ENCODE assay signal across 8 cellular contexts in the genomic region with DNA sequence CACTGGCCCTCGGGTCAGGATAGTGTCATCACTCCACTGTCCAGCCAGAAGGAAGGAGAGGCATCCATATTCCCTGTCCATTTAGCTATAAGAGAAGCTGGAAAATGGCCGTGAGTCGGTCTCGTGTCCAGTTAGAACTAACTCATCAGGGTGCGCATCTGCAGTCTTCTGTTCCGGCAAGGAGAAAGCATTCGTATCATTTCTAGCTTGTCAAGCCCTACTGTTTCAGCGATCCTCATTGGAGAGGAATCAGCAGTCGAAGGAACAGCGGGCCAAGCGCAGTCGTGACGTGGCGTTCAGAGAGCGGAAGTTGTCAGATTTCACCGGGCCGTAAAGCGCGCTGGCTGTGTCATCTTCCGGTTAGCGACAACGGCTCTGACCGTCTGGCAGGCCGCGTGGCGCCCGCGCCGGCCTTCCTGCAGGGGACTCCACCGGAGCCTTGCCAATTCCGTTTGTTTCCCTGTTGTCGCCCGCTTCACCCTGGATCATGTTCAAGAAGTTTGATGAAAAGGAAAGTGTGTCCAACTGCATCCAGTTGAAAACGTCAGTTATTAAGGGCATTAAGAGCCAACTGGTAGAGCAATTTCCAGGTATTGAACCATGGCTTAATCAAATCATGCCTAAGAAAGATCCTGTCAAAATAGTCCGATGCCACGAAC. TPM values are rescaled to one million over a fixed set of nuclear protein-coding genes. Genes with fewer than 3 reads are reported as not detected.
DNase-seq lines count a peak whose midpoint lies in the region; ATAC-seq and TF ChIP-seq lines count a peak whose summit lies in the region.

No MANE protein-coding gene starts in this region.

- no peaks in the 10 kb centered on the region for H3K9me2 ChIP-seq in PC-3 (replicated peaks; ENCODE audit: low read length)

- CTCF ChIA-PET in PC-3 (lab: Charles Lee) = interaction anchor here (0.9 kb wide), 1 partner anchor 30 kb away, joined by 3 read pairs; no protein-coding TSS in a partner anchor

- no peaks in the 10 kb centered on the region for H3K9me3 ChIP-seq in CD4-positive, CD25-positive, alpha-beta regulatory T cell (ENCODE audit: control insufficient read depth in 2 of 2, low read length in 2 of 2)
- H3K9me3 ChIP-seq in PC-3 (ENCODE audit: low read length) (no peaks in the 10 kb centered on the region), esophagus squamous epithelium (no peaks in the 10 kb centered on the region), muscle layer of duodenum (ENCODE audit: control insufficient read depth in 1 of 2, low read length in 2 of 2) (no peaks in the 10 kb centered on the region)

- peak overlapping the region; percentile 92 to 99 (median 96) for H3K4me3 Mint-ChIP-seq in CD4-positive, CD25-positive, alpha-beta regulatory T cell
- peak overlapping the region; percentile 90 for H3K4me3 Mint-ChIP-seq in activated T-cell treated with anti-CD3 and anti-CD28 coated beads, Interleukin-2, amount 50 U/mL, for 24 hours

- intact Hi-C loops in PC-3 (cut with micrococcal nuclease) = no loop called here
- intact Hi-C loops in esophagus squamous epithelium (cut with DNase I) = no loop called here

- peak overlapping the region; percentile 97 for H3K9ac ChIP-seq in PC-3 (ENCODE audit: low read length)

- DNase-seq in CD4-positive, CD25-positive, alpha-beta regulatory T cell = peak; percentile 76 to 90 (median 82)
- DNase-seq in HK-2 (ENCODE audit: unreplicated experiment) = peak; percentile 64
- DNase-seq in PC-3 = peak; percentile 89
- DNase-seq in activated T-cell treated with anti-CD3 and anti-CD28 coated beads, Interleukin-2, amount 50 U/mL, for 24 hours = peak; percentile 84
- peak; percentile 20 for DNase-seq in esophagus squamous epithelium (lab: John Stamatoyannopoulos, UW)
- DNase-seq in stimulated activated CD8-positive, alpha-beta memory T cell treated with anti-CD3 and anti-CD28 coated beads, Interleukin-7, amount 100 ng/mL, for 24 hours (ENCODE audit: low read depth) = peak; percentile 58

- peak; percentile 78 to 79 for ATAC-seq in CD4-positive, CD25-positive, alpha-beta regulatory T cell (ENCODE audit: low read depth in 2 of 2)
- ATAC-seq in GM19372 (IDR thresholded peaks at IDR 0.05; ENCODE audit: low read depth, unreplicated experiment) (peak; percentile 77), PC-3 (peak; percentile 56)

- H3K27me3 Mint-ChIP-seq in CD4-positive, CD25-positive, alpha-beta regulatory T cell = no peaks in the 10 kb centered on the region
- no peaks in the 10 kb centered on the region for H3K27me3 Mint-ChIP-seq in activated T-cell treated with anti-CD3 and anti-CD28 coated beads, Interleukin-2, amount 50 U/mL, for 24 hours

- peaks cover 24% of the 10 kb centered on the region for H3K36me3 Mint-ChIP-seq in CD4-positive, CD25-positive, alpha-beta regulatory T cell
- peaks cover 92% of the 10 kb centered on the region for H3K36me3 Mint-ChIP-seq in activated T-cell treated with anti-CD3 and anti-CD28 coated beads, Interleukin-2, amount 50 U/mL, for 24 hours (ENCODE audit: low read depth)

- peak overlapping the region; percentile 86 for H3K4me3 ChIP-seq in CD4-positive, CD25-positive, alpha-beta regulatory T cell (ENCODE audit: low read depth, low read length)
- H3K4me3 ChIP-seq in PC-3 (ENCODE audit: low read length) (peak overlapping the region; percentile 72), esophagus squamous epithelium (peak overlapping the region; percentile 22 to 71 (median 50)), muscle layer of duodenum (ENCODE audit: low read depth in 1 of 2, low read length in 2 of 2) (peak overlapping the region; percentile 58 to 80)

- WGBS in esophagus squamous epithelium, 2 donors = 48 to 55% methylated on average over 12 to 32 of the region's 36 CpGs

- H4K20me1 ChIP-seq in PC-3 (ENCODE audit: low read length) = no peaks in the 10 kb centered on the region; the same call in 1 of the 2 replicates

- no peaks in the 10 kb centered on the region for H3K9me3 Mint-ChIP-seq in CD4-positive, CD25-positive, alpha-beta regulatory T cell
- no peaks in the 10 kb centered on the region for H3K9me3 Mint-ChIP-seq in activated T-cell treated with anti-CD3 and anti-CD28 coated beads, Interleukin-2, amount 50 U/mL, for 24 hours

- peak overlapping the region; percentile 84 for H3K27ac ChIP-seq in CD4-positive, CD25-positive, alpha-beta regulatory T cell (ENCODE audit: insufficient read depth, low read length, poor library complexity, severe bottlenecking)
- H3K27ac ChIP-seq in PC-3 (ENCODE audit: low read length) = peak overlapping the region; percentile 86
- peak overlapping the region; percentile 77 to 95 (median 90) for H3K27ac ChIP-seq in esophagus squamous epithelium
- peak overlapping the region; percentile 97 for H3K27ac ChIP-seq in muscle layer of duodenum (ENCODE audit: low read length)

- peaks cover 15 to 51% (median 21%) of the 10 kb centered on the region in 4 donors for H3K4me1 Mint-ChIP-seq in CD4-positive, CD25-positive, alpha-beta regulatory T cell
- H3K4me1 Mint-ChIP-seq in activated T-cell treated with anti-CD3 and anti-CD28 coated beads, Interleukin-2, amount 50 U/mL, for 24 hours (ENCODE audit: low read depth) = peaks cover 39% of the 10 kb centered on the region

- peaks cover 48% of the 10 kb centered on the region for H3K36me3 ChIP-seq in CD4-positive, CD25-positive, alpha-beta regulatory T cell (ENCODE audit: control insufficient read depth, insufficient read depth, low read length)
- H3K36me3 ChIP-seq in PC-3 (ENCODE audit: low read depth, low read length) (peaks cover 50% of the 10 kb centered on the region), esophagus squamous epithelium (peaks cover 24 to 81% (median 26%) of the 10 kb centered on the region in 3 donors), muscle layer of duodenum (ENCODE audit: control insufficient read depth in 1 of 2, insufficient read depth in 2 of 2, low read length in 2 of 2) (peaks cover 38 to 57% of the 10 kb centered on the region in 2 donors)

- peak in 2 of 4 donors; percentile 32 to 68 for TF ChIP-seq POLR2A in esophagus squamous epithelium (IDR thresholded peaks at IDR 0.05)

- peaks cover 7% of the 10 kb centered on the region for H3K4me1 ChIP-seq in CD4-positive, CD25-positive, alpha-beta regulatory T cell (ENCODE audit: control insufficient read depth, insufficient read depth, low read length, poor library complexity, severe bottlenecking)
- H3K4me1 ChIP-seq in PC-3 (ENCODE audit: insufficient read depth, low read length) (peaks cover 27% of the 10 kb centered on the region), esophagus squamous epithelium (peaks cover 5 to 76% (median 23%) of the 10 kb centered on the region in 3 donors), muscle layer of duodenum (ENCODE audit: control insufficient read depth in 1 of 2, insufficient read depth in 2 of 2, low read length in 2 of 2) (peaks cover 0 to 12% of the 10 kb centered on the region in 2 donors)

- H3K4me2 ChIP-seq in PC-3 (ENCODE audit: low read length) = peak overlapping the region; percentile 85

- no TSS peak for BruUV-seq in PC-3 (replicated peaks; lab: Mats Ljungman, UMichigan)

- POLR2A ChIA-PET in PC-3 (lab: Charles Lee; ENCODE audit: unreplicated experiment) = interaction anchor here (0.5 kb wide), 2 partner anchors 46 to 1839 kb away, joined by 3 to 5 read pairs; no protein-coding TSS in a partner anchor

- peaks cover 6% of the 10 kb centered on the region for H3F3A ChIP-seq in PC-3 (ENCODE audit: low read length, unreplicated experiment)

- H3K27me3 ChIP-seq in CD4-positive, CD25-positive, alpha-beta regulatory T cell (ENCODE audit: control insufficient read depth, insufficient read depth, low read length) = no peaks in the 10 kb centered on the region
- H3K27me3 ChIP-seq in PC-3 (ENCODE audit: low read length) (no peaks in the 10 kb centered on the region), esophagus squamous epithelium (no peaks in the 10 kb centered on the region), muscle layer of duodenum (ENCODE audit: low read depth, low read length) (no peaks in the 10 kb centered on the region)

- H2AFZ ChIP-seq in PC-3 (ENCODE audit: low read length) = peak overlapping the region; percentile 63

- H3K79me2 ChIP-seq in PC-3 (ENCODE audit: low read length) = peaks cover 33% of the 10 kb centered on the region

- peak overlapping the region; percentile 96 to 99 (median 98) for H3K27ac Mint-ChIP-seq in CD4-positive, CD25-positive, alpha-beta regulatory T cell
- peak overlapping the region; percentile 96 for H3K27ac Mint-ChIP-seq in activated T-cell treated with anti-CD3 and anti-CD28 coated beads, Interleukin-2, amount 50 U/mL, for 24 hours

- TF ChIP-seq CTCF in PC-3 (conservative IDR thresholded peaks at IDR 0.05; ENCODE audit: low read depth, low read length) (no peak), esophagus squamous epithelium (IDR thresholded peaks at IDR 0.05) (peak in 1 of 6 experiments; percentile 15)

RNA-seq across cellular contexts. Expression of a gene that starts 32.9 kb away (rescaled TPM):
- 111 TPM for total RNA-seq in CD4-positive, CD25-positive, alpha-beta regulatory T cell
- 100 to 1,000 TPM; 119 to 142 (median 137) TPM for polyA plus RNA-seq in CD4-positive, CD25-positive, alpha-beta regulatory T cell
- total RNA-seq in PC-3 (2014; rRNA removed) = 99.5 and 125 TPM in 2 replicates
- 100 to 1,000 TPM in 2 of 4 donors, 10 to 100 TPM in 2; 76.3 to 162 (median 108) TPM for total RNA-seq in esophagus squamous epithelium

RNA-seq across cellular contexts. Expression of a gene that starts 57.9 kb away (rescaled TPM):
- total RNA-seq in CD4-positive, CD25-positive, alpha-beta regulatory T cell = 9.4 TPM
- 1 to 10 TPM in 2 of 4 donors, under 1 TPM in 2; 0.71 to 2.6 (median 0.91) TPM for polyA plus RNA-seq in CD4-positive, CD25-positive, alpha-beta regulatory T cell
- total RNA-seq in PC-3 (2014; rRNA removed) (774 and 872 TPM in 2 replicates), esophagus squamous epithelium (100 to 1,000 TPM; 422 to 839 (median 555) TPM)

Comparison
In these comparisons a context has a peak if more than half of its experiments do, and no peak if none do; other contexts are left out.
1. Peak in every context shown above with its lines: DNase-seq, ATAC-seq, H3K4me3 ChIP-seq and H3K27ac ChIP-seq.
2. DNase-seq: peak in every context shown above with its lines; median percentile 89 in PC-3; 84 in activated T-cell treated with anti-CD3 and anti-CD28 coated beads, Interleukin-2, amount 50 U/mL, for 24 hours; 82 in CD4-positive, CD25-positive, alpha-beta regulatory T cell; 64 in HK-2; 58 in stimulated activated CD8-positive, alpha-beta memory T cell treated with anti-CD3 and anti-CD28 coated beads, Interleukin-7, amount 100 ng/mL, for 24 hours; 20 in esophagus squamous epithelium.
3. RNA of a gene that starts 57.9 kb away (total RNA-seq): 774 to 872 TPM in PC-3 and 422 to 839 TPM in esophagus squamous epithelium; 9.4 TPM in CD4-positive, CD25-positive, alpha-beta regulatory T cell (single experiment); every median in the first group is over 10 times any median in the second.